10 cellular contexts compared by ENCODE assay signal in the genomic region with DNA sequence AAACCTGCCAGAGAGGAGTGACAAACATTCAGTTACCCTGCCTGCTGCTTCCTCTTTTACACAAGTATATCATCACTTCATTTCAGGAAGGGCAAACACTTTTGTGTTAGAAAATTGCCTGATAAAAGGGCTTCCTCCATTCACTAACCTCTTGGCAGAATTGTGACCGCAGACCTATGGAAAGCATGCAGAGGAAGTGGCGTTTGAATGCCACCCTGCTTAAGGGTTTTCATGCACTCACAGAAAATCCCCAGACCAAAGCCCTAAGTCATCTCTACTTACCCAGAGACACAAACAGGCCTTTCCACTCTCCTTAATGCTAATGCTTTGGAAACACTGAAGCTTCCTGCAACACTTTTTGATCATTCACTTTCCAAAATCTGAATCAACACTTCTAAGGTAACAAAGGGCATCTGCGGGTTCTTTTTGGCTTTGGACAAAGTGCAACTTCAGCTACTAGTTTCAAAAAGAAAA. TPM values are rescaled to one million over a fixed set of nuclear protein-coding genes. Genes with fewer than 3 reads are reported as not detected.
A peak's percentile ranks its signal among the peaks of the same experiment; 100 is the strongest.
DNase-seq lines count a peak whose midpoint lies in the region; ATAC-seq and TF ChIP-seq lines count a peak whose summit lies in the region.
"Had no signal": no experiment of that assay in that cellular context is flagged by ENCODE, and none has a peak within 500 bp of the region (broad histone marks: within the 10 kb centered on the region; RNA-seq: fewer than 3 reads in every experiment).

No MANE protein-coding gene starts in this region.

- H3K27ac Mint-ChIP-seq in CD4-positive, alpha-beta T cell = peak overlapping the region; percentile 7
- peak overlapping the region in 5 of 6 donors; percentile 31 to 68 (median 52) for H3K27ac Mint-ChIP-seq in immature natural killer cell

- no peak for DNase-seq in CD4-positive, alpha-beta T cell
- DNase-seq in SIG-M5 (lab: John Stamatoyannopoulos, UW) (peak; percentile 84), immature natural killer cell (peak in 2 of 3 donors; percentile 12 to 21), H7 (no peak)
- no peak for DNase-seq in central memory CD4-positive, alpha-beta T cell
- no peak for DNase-seq in NK-92 treated with Interleukin-12 subunit alpha and Interleukin-12 subunit beta, amount 100 ng/mL, for 24 hours (lab: John Stamatoyannopoulos, UW)
- DNase-seq: left ventricle myocardium superior, NCI-H2029 had no signal

- H3K9me3 ChIP-seq in CD4-positive, alpha-beta T cell (ENCODE audit: control insufficient read depth, low read length) = no peaks in the 10 kb centered on the region

- H3K27ac ChIP-seq in CD4-positive, alpha-beta T cell (ENCODE audit: low read depth, low read length) = no peak overlapping the region

- peaks cover 3% of the 10 kb centered on the region for H3K27me3 Mint-ChIP-seq in CD4-positive, alpha-beta T cell
- H3K27me3 Mint-ChIP-seq in immature natural killer cell (ENCODE audit: low read depth in 3 of 3) = peaks cover 0 to 11% (median 4%) of the 10 kb centered on the region in 3 donors

- H3K4me3 ChIP-seq in H7 (ENCODE audit: insufficient read depth, low read depth, low read length) = no peak overlapping the region

- no peaks in the 10 kb centered on the region for H3K36me3 Mint-ChIP-seq in CD4-positive, alpha-beta T cell (ENCODE audit: low read depth)
- H3K36me3 Mint-ChIP-seq in immature natural killer cell = no peaks in the 10 kb centered on the region

- ATAC-seq in CD4-positive, alpha-beta T cell (ENCODE audit: poor library complexity) = peak; percentile 14
- ATAC-seq in GM21447 (IDR thresholded peaks at IDR 0.05; ENCODE audit: unreplicated experiment) (peak; percentile 60), GM18519 (IDR thresholded peaks at IDR 0.05; ENCODE audit: low FRiP score, unreplicated experiment) (no peak)
- ATAC-seq: left ventricle myocardium superior had no signal

- no peaks in the 10 kb centered on the region for H3K9me3 Mint-ChIP-seq in CD4-positive, alpha-beta T cell
- H3K9me3 Mint-ChIP-seq in immature natural killer cell = peaks cover 0 to 1% (median 0%) of the 10 kb centered on the region in 6 donors

- no peaks in the 10 kb centered on the region for H3K36me3 ChIP-seq in H7 (replicated peaks; ENCODE audit: control insufficient read depth, insufficient read depth, low read length)

- TF ChIP-seq CTCF in CD4-positive, alpha-beta T cell (IDR thresholded peaks at IDR 0.05) = no peak

- intact Hi-C loops in CD4-positive, alpha-beta T cell (cut with DNase I, micrococcal nuclease) = no loop called here

- CTCF ChIA-PET in CD4-positive, alpha-beta T cell (lab: Charles Lee) = no interaction called here

- POLR2A ChIA-PET in CD4-positive, alpha-beta T cell (lab: Charles Lee) = no interaction called here

- H3K27me3 ChIP-seq in CD4-positive, alpha-beta T cell (ENCODE audit: control insufficient read depth, insufficient read depth, low read length) = no peaks in the 10 kb centered on the region
- no peaks in the 10 kb centered on the region for H3K27me3 ChIP-seq in H7 (ENCODE audit: control insufficient read depth, insufficient read depth, low read length)

- peaks cover 18% of the 10 kb centered on the region for H3K4me1 Mint-ChIP-seq in CD4-positive, alpha-beta T cell (ENCODE audit: low read depth)
- peaks cover 12 to 15% of the 10 kb centered on the region in 2 donors for H3K4me1 Mint-ChIP-seq in immature natural killer cell

- no peak overlapping the region for H3K4me3 Mint-ChIP-seq in CD4-positive, alpha-beta T cell
- peak overlapping the region in 2 of 5 donors; percentile 12 to 37 for H3K4me3 Mint-ChIP-seq in immature natural killer cell

RNA-seq across cellular contexts. Expression of gene RALGAPA2, which starts 22.1 kb away (rescaled TPM):
- 10 to 100 TPM; 21.2 to 21.9 TPM for total RNA-seq in CD4-positive, alpha-beta T cell
- polyA plus RNA-seq in immature natural killer cell = 1 to 10 TPM; 2.2 to 5.7 (median 2.3) TPM
- 5.5 and 6.1 TPM in 2 replicates for total RNA-seq in H7 (2014; rRNA removed; shearing (Covaris generic))

Comparison
In these comparisons a context has a peak if more than half of its experiments do, and no peak if none do; other contexts are left out.
1. DNase-seq: peak in SIG-M5 (single experiment) and immature natural killer cell (2 of 3); none in CD4-positive, alpha-beta T cell (0 of 10), central memory CD4-positive, alpha-beta T cell (single experiment), H7 (single experiment) and NK-92 treated with Interleukin-12 subunit alpha and Interleukin-12 subunit beta, amount 100 ng/mL, for 24 hours (single experiment).